In the genomic region with DNA sequence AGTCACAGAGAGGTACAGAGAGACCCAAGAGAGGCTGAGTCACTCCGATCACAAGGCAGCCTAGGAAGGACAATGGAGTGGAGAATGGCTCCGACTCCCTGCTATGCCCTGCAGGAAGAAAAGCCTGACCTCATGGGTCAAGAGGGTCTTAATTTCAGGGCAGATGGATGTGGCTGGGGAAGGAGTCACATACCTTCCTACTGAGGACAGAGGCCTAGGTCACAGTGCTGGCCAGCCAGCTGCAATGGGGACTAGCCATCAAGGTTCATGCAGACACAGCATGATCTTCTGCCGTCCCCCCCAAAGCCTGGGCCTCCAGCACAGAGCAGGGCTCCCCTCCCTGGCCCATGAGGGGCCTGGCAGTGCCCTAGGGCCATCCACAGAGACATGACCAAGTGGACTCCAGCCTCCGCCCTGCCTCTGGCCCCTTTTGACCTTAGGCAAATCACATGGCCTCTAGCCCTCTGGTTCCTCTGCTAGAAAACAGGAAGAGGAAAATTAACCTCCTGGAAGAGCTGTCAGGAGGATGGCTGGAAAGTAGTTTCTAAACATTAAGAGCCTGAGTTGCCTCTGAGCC, we compare ENCODE assay signal across 8 cellular contexts. TPM values are rescaled to one million over a fixed set of nuclear protein-coding genes. Genes with fewer than 3 reads are reported as not detected.
DNase-seq lines count a peak whose midpoint lies in the region; ATAC-seq and TF ChIP-seq lines count a peak whose summit lies in the region.

No MANE protein-coding gene starts in this region.

- no peaks in the 10 kb centered on the region for H3K4me1 ChIP-seq in OCI-LY7 (ENCODE audit: insufficient read depth, low read length, poor library complexity, severe bottlenecking)

- H3K27ac Mint-ChIP-seq in effector memory CD8-positive, alpha-beta T cell, result peak overlapping the region; percentile 84 to 93
- peak overlapping the region; percentile 91 to 92 (median 91) for H3K27ac Mint-ChIP-seq in nephron

- H3K27me3 Mint-ChIP-seq in effector memory CD8-positive, alpha-beta T cell, result no peaks in the 10 kb centered on the region
- peaks cover 11% of the 10 kb centered on the region for H3K27me3 Mint-ChIP-seq in nephron (ENCODE audit: low read depth)

- 0 out of 2 replicates have a peak overlapping the region, but pooled peaks have one; percentile 0 for H2AFZ ChIP-seq in OCI-LY7 (ENCODE audit: low read length)

- no TSS peak for BruUV-seq in OCI-LY7 (replicated peaks; lab: Mats Ljungman, UMichigan)

- peak overlapping the region; percentile 78 to 89 for H3K4me3 Mint-ChIP-seq in effector memory CD8-positive, alpha-beta T cell
- peak overlapping the region; percentile 87 to 95 (median 93) for H3K4me3 Mint-ChIP-seq in nephron

- no peaks in the 10 kb centered on the region for H3K9me3 Mint-ChIP-seq in effector memory CD8-positive, alpha-beta T cell
- H3K9me3 Mint-ChIP-seq in nephron, result no peaks in the 10 kb centered on the region

- H3K4me3 ChIP-seq in OCI-LY7 (ENCODE audit: low read depth, low read length, poor library complexity, severe bottlenecking), result no peak overlapping the region

- H3K4me1 Mint-ChIP-seq in effector memory CD8-positive, alpha-beta T cell (ENCODE audit: low read depth in 2 of 2), result peaks cover 47 to 67% of the 10 kb centered on the region in 2 donors
- H3K4me1 Mint-ChIP-seq in nephron, result peaks cover 55% of the 10 kb centered on the region

- DNase-seq in OCI-LY7 (ENCODE audit: low spot score) (no peak), middle frontal gyrus (ENCODE audit: extremely low spot score, low spot score) (no peak)
- no peak for DNase-seq in effector memory CD8-positive, alpha-beta T cell

- no peaks in the 10 kb centered on the region for H3K36me3 ChIP-seq in OCI-LY7 (ENCODE audit: insufficient read depth, low read length)

- CTCF ChIA-PET in OCI-LY7 (lab: Charles Lee; ENCODE audit: unreplicated experiment), result interaction anchor here (0.6 kb wide), 1 partner anchor 17 kb away, joined by 4 read pairs; no protein-coding TSS in a partner anchor

- no peak for TF ChIP-seq CTCF in C4-2B (conservative IDR thresholded peaks at IDR 0.05)
- TF ChIP-seq CTCF in OCI-LY7 (conservative IDR thresholded peaks at IDR 0.05; ENCODE audit: low read length), result no peak
- no peak for TF ChIP-seq CTCF in nephron (IDR thresholded peaks at IDR 0.05; ENCODE audit: unreplicated experiment in 3 of 3)

- ATAC-seq in effector memory CD8-positive, alpha-beta T cell (replicated peaks), result no peak
- no peak for ATAC-seq in HG03175 (IDR thresholded peaks at IDR 0.05; ENCODE audit: unreplicated experiment)
- ATAC-seq in GM21367 (IDR thresholded peaks at IDR 0.05; ENCODE audit: unreplicated experiment), result no peak
- no peak for ATAC-seq in GM18858 (IDR thresholded peaks at IDR 0.05; ENCODE audit: unreplicated experiment)

- H3K27ac ChIP-seq in C4-2B (peak overlapping the region; percentile 94; the same call in 1 of the 2 replicates), OCI-LY7 (ENCODE audit: low read depth, low read length, poor library complexity, severe bottlenecking) (no peak overlapping the region)

- H3K36me3 Mint-ChIP-seq in effector memory CD8-positive, alpha-beta T cell (ENCODE audit: insufficient read depth), result peaks cover 9% of the 10 kb centered on the region
- no peaks in the 10 kb centered on the region for H3K36me3 Mint-ChIP-seq in nephron (ENCODE audit: low read depth)

- no peaks in the 10 kb centered on the region for H3K79me2 ChIP-seq in OCI-LY7 (ENCODE audit: insufficient read depth, low read depth, low read length)

- H3K9me2 ChIP-seq in OCI-LY7 (ENCODE audit: insufficient read depth, low read length), result no peaks in the 10 kb centered on the region

- no peaks in the 10 kb centered on the region for H4K20me1 ChIP-seq in OCI-LY7 (ENCODE audit: insufficient read depth, low read length)

- intact Hi-C loops in OCI-LY7 (cut with micrococcal nuclease; ENCODE audit: unreplicated experiment), result no loop called here

- POLR2A ChIA-PET in OCI-LY7 (lab: Charles Lee), result interaction anchor here (0.6 kb wide), 1 partner anchor 219 kb away, joined by 3 read pairs; no protein-coding TSS in a partner anchor

- H3K9me3 ChIP-seq in OCI-LY7 (ENCODE audit: low read length), result no peaks in the 10 kb centered on the region

- H3K4me2 ChIP-seq in OCI-LY7 (ENCODE audit: low read length), result no peak overlapping the region

RNA-seq across cellular contexts. Expression of a gene that starts 1.8 kb away (rescaled TPM):
- total RNA-seq in OCI-LY7 (2014; rRNA removed; shearing (Covaris generic)), result not detected in 2 replicates
- total RNA-seq in OCI-LY7 (2022), result not detected in 2 replicates

RNA-seq across cellular contexts. Expression of a gene that starts 49.7 kb away (rescaled TPM):
- total RNA-seq in OCI-LY7 (2014; rRNA removed; shearing (Covaris generic)), result 3,268 and 3,417 TPM in 2 replicates
- total RNA-seq in OCI-LY7 (2022), result 4,392 and 4,414 TPM in 2 replicates
